ENCODE assay signal across 9 cellular contexts in genomic region chr3:149376728-149377407, GRCh38. TPM values are rescaled to one million over a fixed set of nuclear protein-coding genes. Genes with fewer than 3 reads are reported as not detected.
DNase-seq lines count a peak whose midpoint lies in the region; ATAC-seq and TF ChIP-seq lines count a peak whose summit lies in the region.
"Had no signal": no experiment of that assay in that cellular context is flagged by ENCODE, and none has a peak within 500 bp of the region (broad histone marks: within the 10 kb centered on the region; RNA-seq: fewer than 3 reads in every experiment).

No MANE protein-coding gene starts in this region.

- H3K4me1 ChIP-seq in left lung (peaks cover 16 to 50% of the 10 kb centered on the region in 2 donors), thyroid gland (peaks cover 28 to 40% of the 10 kb centered on the region in 2 donors)

- no peaks in the 10 kb centered on the region for H3K9me3 ChIP-seq in left lung
- no peaks in the 10 kb centered on the region for H3K9me3 ChIP-seq in thyroid gland

- DNase-seq in NCI-H146 treated with DMSO at 0.1 percent for 48 hours (lab: John Stamatoyannopoulos, UW; ENCODE audit: unreplicated experiment) (peak; percentile 42), choroid plexus epithelial cell (ENCODE audit: low read depth) (peak; percentile 56), left lung (no peak), thyroid gland (peak; percentile 11 to 41), GM10248 (ENCODE audit: extremely low spot score) (no peak), GF-D8 (lab: John Stamatoyannopoulos, UW) (no peak), substantia nigra (lab: John Stamatoyannopoulos, UW) (no peak), hypothalamus (lab: John Stamatoyannopoulos, UW) (no peak)
- DNase-seq: NCI-H1930 had no signal

- TF ChIP-seq CTCF in choroid plexus epithelial cell (conservative IDR thresholded peaks at IDR 0.05; ENCODE audit: low read depth, low read length): no peak
- TF ChIP-seq CTCF in left lung (IDR thresholded peaks at IDR 0.05): no peak
- no peak for TF ChIP-seq CTCF in thyroid gland (IDR thresholded peaks at IDR 0.05)
- TF ChIP-seq CTCF in GM10248 (IDR thresholded peaks at IDR 0.05; ENCODE audit: control extremely low read depth, extremely low read depth, low read depth, missing control alignments): no peak

- H3K27ac ChIP-seq in left lung (peak overlapping the region; percentile 84 to 89), thyroid gland (peak overlapping the region; percentile 72 to 94 (median 89)), substantia nigra (ENCODE audit: low read depth, low read length, poor library complexity, severe bottlenecking) (no peak overlapping the region)

- CTCF ChIA-PET in GM10248 (lab: Yijun Ruan, JAX): interaction anchor here (1.1 kb wide), 1 partner anchor 110 kb away, joined by 3 read pairs; no protein-coding TSS in a partner anchor

- POLR2A ChIA-PET in GM10248 (lab: Yijun Ruan, JAX): no interaction called here

- WGBS in thyroid gland, 2 donors: 32 to 35% methylated on average over 8 of the region's 8 CpGs

- H3K27me3 ChIP-seq in left lung (no peaks in the 10 kb centered on the region), thyroid gland (no peaks in the 10 kb centered on the region)

- intact Hi-C loops in left lung (cut with DNase I): no loop called here
- intact Hi-C loops in thyroid gland (cut with DNase I): no loop called here

- H3K36me3 ChIP-seq in left lung (peaks cover 0 to 15% of the 10 kb centered on the region in 2 donors), thyroid gland (no peaks in the 10 kb centered on the region)

- ATAC-seq in left lung: peak; percentile 42

- TF ChIP-seq POLR2A in thyroid gland (IDR thresholded peaks at IDR 0.05): no peak

- H3K4me3 ChIP-seq in choroid plexus epithelial cell (ENCODE audit: low read depth, low read length) (peak overlapping the region; percentile 63), left lung (peak overlapping the region; percentile 38 to 48), thyroid gland (replicated peaks in 1 of 3) (peak overlapping the region in 1 of 3 donors; percentile 23)

RNA-seq across cellular contexts. Expression of gene TM4SF1, which starts 0.6 kb away (rescaled TPM):
- total RNA-seq in left lung (100 to 1,000 TPM; 249 to 283 TPM), thyroid gland (100 to 1,000 TPM in 1 of 4 donors, 10 to 100 TPM in 3; 32.4 to 244 (median 79.3) TPM)

RNA-seq across cellular contexts. Expression of gene TM4SF18, which starts 43.4 kb away (rescaled TPM):
- total RNA-seq in left lung (1 to 10 TPM; 8.5 to 8.8 TPM), thyroid gland (10 to 100 TPM in 3 of 4 donors, 1 to 10 TPM in 1; 9.7 to 33.3 (median 24.9) TPM)

Comparison
In these comparisons a context has a peak if more than half of its experiments do, and no peak if none do; other contexts are left out.
1. DNase-seq: peak in NCI-H146 treated with DMSO at 0.1 percent for 48 hours (single experiment), choroid plexus epithelial cell (single experiment) and thyroid gland (2 of 2); none in left lung (0 of 2), GM10248 (single experiment), GF-D8 (single experiment), substantia nigra (0 of 49) and hypothalamus (0 of 51).